Comparison of ENCODE assay signal across 17 cellular contexts in genomic region chr1:158204458-158204827, GRCh38. TPM values are rescaled to one million over a fixed set of nuclear protein-coding genes. Genes with fewer than 3 reads are reported as not detected.
DNase-seq lines count a peak whose midpoint lies in the region; ATAC-seq and TF ChIP-seq lines count a peak whose summit lies in the region.
"Had no signal": no experiment of that assay in that cellular context is flagged by ENCODE, and none has a peak within 500 bp of the region (broad histone marks: within the 10 kb centered on the region; RNA-seq: fewer than 3 reads in every experiment).

No MANE protein-coding gene starts in this region.

- H4K20me1 ChIP-seq in OCI-LY3 (ENCODE audit: insufficient read depth, low read length), result no peaks in the 10 kb centered on the region

- H3K27ac ChIP-seq in OCI-LY3 (ENCODE audit: low read length) (no peak overlapping the region), thymus (ENCODE audit: low read depth) (peak overlapping the region; percentile 67)
- H3K27ac ChIP-seq: A549 had no signal

- no peaks in the 10 kb centered on the region for H3K27me3 ChIP-seq in OCI-LY3 (ENCODE audit: low read depth, low read length)
- H3K27me3 ChIP-seq in thymus (ENCODE audit: control insufficient read depth, insufficient read depth), result no peaks in the 10 kb centered on the region

- no peak for TF ChIP-seq CTCF in OCI-LY3 (IDR thresholded peaks at IDR 0.05; ENCODE audit: low read depth, low read length)

- no peaks in the 10 kb centered on the region for H3K79me2 ChIP-seq in OCI-LY3 (ENCODE audit: low read length)

- H3K4me3 ChIP-seq in Jurkat, Clone E6-1 (ENCODE audit: low read length), result peak overlapping the region; percentile 32
- H3K4me3 ChIP-seq in OCI-LY3 (ENCODE audit: low read length), result no peak overlapping the region
- peak overlapping the region; percentile 49 for H3K4me3 ChIP-seq in thymus (ENCODE audit: low read length)
- H3K4me3 ChIP-seq: A549, HAP-1 had no signal

- H3K36me3 ChIP-seq in OCI-LY3 (replicated peaks; ENCODE audit: low read depth, low read length), result no peaks in the 10 kb centered on the region
- peaks cover 2% of the 10 kb centered on the region for H3K36me3 ChIP-seq in thymus (ENCODE audit: control insufficient read depth, insufficient read depth)
- H3K36me3 ChIP-seq: HAP-1 had no signal

- 50% methylated on average over 5 of the region's 5 CpGs for WGBS in thymus

- H3K9me3 ChIP-seq in OCI-LY3 (ENCODE audit: insufficient read depth, low read length) (no peaks in the 10 kb centered on the region), thymus (ENCODE audit: control insufficient read depth) (no peaks in the 10 kb centered on the region)
- H3K9me3 ChIP-seq: A549, HAP-1 had no signal

- no peak for DNase-seq in Jurkat, Clone E6-1 (ENCODE audit: low read depth, low spot score)
- DNase-seq in dermis blood vessel endothelial cell (peak; percentile 22), NCI-H2029 treated with DMSO at 0.1 percent for 48 hours (lab: John Stamatoyannopoulos, UW) (no peak)
- DNase-seq: DMS79 had no signal

- no peak overlapping the region for H3K9ac ChIP-seq in OCI-LY3 (ENCODE audit: low read length)

- no peak for ATAC-seq in HG03025 (IDR thresholded peaks at IDR 0.05; ENCODE audit: low FRiP score, unreplicated experiment)
- no peak for ATAC-seq in GM21423 (IDR thresholded peaks at IDR 0.05; ENCODE audit: unreplicated experiment)
- ATAC-seq in HG02885 (IDR thresholded peaks at IDR 0.05; ENCODE audit: poor library complexity, unreplicated experiment), result no peak

- H2AFZ ChIP-seq in OCI-LY3 (ENCODE audit: low read depth, low read length), result peak overlapping the region; percentile 10; the same call in 1 of the 2 replicates

- H3K4me2 ChIP-seq in OCI-LY3 (ENCODE audit: low read length), result peak overlapping the region; percentile 80
- H3K4me2 ChIP-seq: A549 had no signal

- H3K4me1 ChIP-seq in OCI-LY3 (ENCODE audit: low read length), result peaks cover 11% of the 10 kb centered on the region
- no peaks in the 10 kb centered on the region for H3K4me1 ChIP-seq in thymus (ENCODE audit: control insufficient read depth, insufficient read depth, low read length)
- H3K4me1 ChIP-seq: A549, HAP-1 had no signal

RNA-seq across cellular contexts. Expression of gene CD1D, which starts 23.7 kb away (rescaled TPM):
- polyA plus RNA-seq in Jurkat, Clone E6-1 (2012; ENCODE audit: insufficient read depth, insufficient read length), result 32.5 TPM
- not detected in 2 replicates for total RNA-seq in dermis blood vessel endothelial cell
- 15.0 TPM for polyA plus RNA-seq in thymus
- total RNA-seq: CD4-positive, CD25-positive, alpha-beta regulatory T cell; HepG2 had no signal
- polyA plus RNA-seq: AG04450, HepG2 had no signal

RNA-seq across cellular contexts. Expression of gene CD1A, which starts 49.8 kb away (rescaled TPM):
- polyA plus RNA-seq in Jurkat, Clone E6-1 (2012; ENCODE audit: insufficient read depth, insufficient read length), result 62.7 TPM
- not detected in 2 replicates for total RNA-seq in dermis blood vessel endothelial cell
- polyA plus RNA-seq in thymus, result 7.4 TPM
- total RNA-seq: Calu3; CD4-positive, CD25-positive, alpha-beta regulatory T cell; H1; HepG2 had no signal
- polyA plus RNA-seq: A549; AG04450; BJ; CD4-positive, CD25-positive, alpha-beta regulatory T cell; H1; HepG2 had no signal
